In the genomic region with DNA sequence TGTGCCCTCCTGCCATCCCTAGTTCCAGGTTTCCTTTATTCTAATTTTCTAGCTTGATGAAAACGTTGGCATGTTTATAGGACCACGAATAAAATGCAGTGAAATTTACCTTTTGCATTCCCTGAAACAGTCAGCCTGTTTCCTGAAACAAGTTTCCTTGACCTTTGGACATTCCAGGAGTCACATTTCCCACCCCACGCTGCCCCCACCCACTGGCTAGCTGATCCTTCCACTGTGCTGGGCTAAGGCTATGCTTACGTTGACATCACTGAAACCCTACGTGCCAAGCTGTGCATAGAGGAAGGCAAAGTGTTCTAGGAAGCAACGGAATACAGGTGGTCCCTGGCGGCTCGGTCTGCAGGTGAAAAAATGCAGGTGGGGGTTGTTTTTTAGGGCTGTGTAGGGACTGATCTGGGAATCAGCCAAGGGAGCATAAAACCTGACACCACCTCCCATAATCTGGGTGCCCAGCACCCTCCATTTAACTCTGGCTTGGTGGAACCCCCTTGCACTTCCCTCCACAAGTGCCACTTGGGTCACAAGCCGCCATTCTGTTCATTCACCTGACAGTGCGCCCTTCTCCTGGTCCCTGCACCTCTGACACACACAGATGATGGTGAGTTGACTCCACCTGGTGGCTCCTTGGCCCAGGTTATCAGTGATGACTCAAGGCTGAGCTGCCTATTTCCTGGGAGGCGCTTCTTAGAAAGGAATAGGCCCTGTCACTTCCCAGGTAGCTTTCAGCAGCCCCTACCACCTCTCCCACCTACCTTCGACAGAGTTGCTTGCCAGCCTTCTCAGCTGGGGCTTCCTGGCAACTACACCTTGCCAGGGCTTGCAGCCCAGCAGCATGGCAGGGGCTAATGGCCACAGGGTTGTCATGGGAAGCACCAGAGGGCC, we compare ENCODE assay signal across 8 cellular contexts.
DNase-seq lines count a peak whose midpoint lies in the region; ATAC-seq and TF ChIP-seq lines count a peak whose summit lies in the region.

No MANE protein-coding gene starts in this region.

- H3K4me1 ChIP-seq in mucosa of rectum (ENCODE audit: control insufficient read depth in 2 of 2, insufficient read depth in 2 of 2, low read length in 2 of 2) (peaks cover 3 to 13% of the 10 kb centered on the region in 2 donors), mesenchymal stem cell (ENCODE audit: control insufficient read depth, insufficient read depth, low read depth, low read length) (no peaks in the 10 kb centered on the region), ovary (ENCODE audit: insufficient read depth) (no peaks in the 10 kb centered on the region)

- no peak overlapping the region for H3K4me2 ChIP-seq in mesenchymal stem cell (ENCODE audit: low read length, poor library complexity, severe bottlenecking)

- no peak overlapping the region for H2BK120ac ChIP-seq in mesenchymal stem cell (ENCODE audit: low read depth, low read length)

- H3K9me3 ChIP-seq in mucosa of rectum (ENCODE audit: control insufficient read depth in 2 of 2, low read length in 2 of 2) (no peaks in the 10 kb centered on the region), mesenchymal stem cell (ENCODE audit: control insufficient read depth, low read length) (peaks cover 22% of the 10 kb centered on the region), ovary (no peaks in the 10 kb centered on the region)

- no peak for TF ChIP-seq POLR2A in ovary (IDR thresholded peaks at IDR 0.05)

- H3K4me3 ChIP-seq in AG09309 (ENCODE audit: control insufficient read depth, low read depth, low read length) = no peak overlapping the region
- no peak overlapping the region for H3K4me3 ChIP-seq in Jurkat, Clone E6-1 (ENCODE audit: low read length)
- H3K4me3 ChIP-seq in mucosa of rectum (ENCODE audit: low read length in 2 of 2) = peak overlapping the region; percentile 28 to 47
- no peak overlapping the region for H3K4me3 ChIP-seq in mesenchymal stem cell (ENCODE audit: insufficient read depth in 1 of 2, low read depth in 1 of 2, low read length in 2 of 2)
- no peak overlapping the region for H3K4me3 ChIP-seq in ovary

- no peak overlapping the region for H3K4me3 Mint-ChIP-seq in activated T-cell treated with anti-CD3 and anti-CD28 coated beads, Interleukin-2, amount 50 U/mL, for 72 hours

- no peak overlapping the region for H2BK12ac ChIP-seq in mesenchymal stem cell (ENCODE audit: low read length in 2 of 2)

- WGBS in mesenchymal stem cell = 71% methylated on average over 10 of the region's 12 CpGs
- 56 to 59% (median 58%) methylated on average over 12 of the region's 12 CpGs for WGBS in ovary, 3 donors

- H3K27me3 Mint-ChIP-seq in activated T-cell treated with anti-CD3 and anti-CD28 coated beads, Interleukin-2, amount 50 U/mL, for 72 hours (ENCODE audit: low read depth) = no peaks in the 10 kb centered on the region

- no peaks in the 10 kb centered on the region for H3K36me3 Mint-ChIP-seq in activated T-cell treated with anti-CD3 and anti-CD28 coated beads, Interleukin-2, amount 50 U/mL, for 72 hours (ENCODE audit: insufficient read depth in 2 of 2)

- H2AK5ac ChIP-seq in mesenchymal stem cell (ENCODE audit: low read length, severe bottlenecking) = no peak overlapping the region

- no peaks in the 10 kb centered on the region for H3K79me1 ChIP-seq in mesenchymal stem cell (replicated peaks; ENCODE audit: low read length, poor library complexity, severe bottlenecking)

- peak; percentile 14 for TF ChIP-seq CTCF in AG09309 (IDR thresholded peaks at IDR 0.05; ENCODE audit: control insufficient read depth, insufficient read depth, low read depth, low read length, missing control alignments)
- no peak for TF ChIP-seq CTCF in ovary (IDR thresholded peaks at IDR 0.05)

- H3K4ac ChIP-seq in mesenchymal stem cell (ENCODE audit: low read depth in 1 of 2, low read length in 2 of 2) = no peak overlapping the region

- H3K27ac Mint-ChIP-seq in activated T-cell treated with anti-CD3 and anti-CD28 coated beads, Interleukin-2, amount 50 U/mL, for 72 hours = no peak overlapping the region

- no peak for TF ChIP-seq EP300 in ovary (IDR thresholded peaks at IDR 0.05)

- H3K18ac ChIP-seq in mesenchymal stem cell (ENCODE audit: low read depth in 1 of 2, low read length in 2 of 2) = no peak overlapping the region

- peak overlapping the region in 1 of 2 donors; percentile 10 for H3K9ac ChIP-seq in mucosa of rectum (ENCODE audit: low read depth in 1 of 2, low read length in 2 of 2)
- H3K9ac ChIP-seq in mesenchymal stem cell (ENCODE audit: low read length) = no peak overlapping the region

- intact Hi-C loops in ovary (cut with DNase I) = no loop called here

- no peaks in the 10 kb centered on the region for H3K36me3 ChIP-seq in mucosa of rectum (ENCODE audit: control insufficient read depth in 2 of 2, insufficient read depth in 2 of 2, low read length in 2 of 2)
- no peaks in the 10 kb centered on the region for H3K36me3 ChIP-seq in mesenchymal stem cell (ENCODE audit: control insufficient read depth in 1 of 2, insufficient read depth in 2 of 2, low read depth in 1 of 2, low read length in 2 of 2)
- H3K36me3 ChIP-seq in ovary = no peaks in the 10 kb centered on the region

- H4K8ac ChIP-seq in mesenchymal stem cell (ENCODE audit: low read length) = no peak overlapping the region

- H3K9me3 Mint-ChIP-seq in activated T-cell treated with anti-CD3 and anti-CD28 coated beads, Interleukin-2, amount 50 U/mL, for 72 hours = no peaks in the 10 kb centered on the region

- DNase-seq in AG09309 (ENCODE audit: low read depth) (no peak), AML-193 (lab: John Stamatoyannopoulos, UW) (no peak), mesenchymal stem cell (no peak), ovary (no peak)
- DNase-seq in Jurkat, Clone E6-1 (ENCODE audit: low read depth, low spot score) = peak; percentile 16
- DNase-seq in activated T-cell treated with anti-CD3 and anti-CD28 coated beads, Interleukin-2, amount 50 U/mL, for 72 hours = peak; percentile 38

- no peak overlapping the region for H2AFZ ChIP-seq in mesenchymal stem cell (ENCODE audit: low read depth, low read length)

- H3K27me3 ChIP-seq in mucosa of rectum (ENCODE audit: control insufficient read depth in 2 of 2, insufficient read depth in 2 of 2, low read length in 2 of 2) (no peaks in the 10 kb centered on the region), mesenchymal stem cell (ENCODE audit: control insufficient read depth in 1 of 2, insufficient read depth in 1 of 2, low read length in 2 of 2) (peaks cover 3 to 17% of the 10 kb centered on the region in 2 experiments), ovary (no peaks in the 10 kb centered on the region)

- no peak overlapping the region for H3K23ac ChIP-seq in mesenchymal stem cell (ENCODE audit: low read length in 2 of 2)

- ATAC-seq in GM18511 (IDR thresholded peaks at IDR 0.05; ENCODE audit: unreplicated experiment) = peak; percentile 74
- peak; percentile 74 to 81 for ATAC-seq in activated T-cell treated with anti-CD3 and anti-CD28 coated beads, Interleukin-2, amount 50 U/mL, for 72 hours (replicated peaks in 1 of 2)

- H4K91ac ChIP-seq in mesenchymal stem cell (ENCODE audit: low read length) = no peak overlapping the region

- peaks cover 10% of the 10 kb centered on the region for H3K4me1 Mint-ChIP-seq in activated T-cell treated with anti-CD3 and anti-CD28 coated beads, Interleukin-2, amount 50 U/mL, for 72 hours (ENCODE audit: low read depth)

- H3K27ac ChIP-seq in mucosa of rectum (ENCODE audit: low read depth in 2 of 2, low read length in 2 of 2) (peak overlapping the region in 1 of 2 donors; percentile 43), mesenchymal stem cell (ENCODE audit: low read length, poor library complexity, severe bottlenecking) (no peak overlapping the region), ovary (no peak overlapping the region)

- H3K14ac ChIP-seq in mesenchymal stem cell (ENCODE audit: low read length in 2 of 2) = no peak overlapping the region

- H2BK15ac ChIP-seq in mesenchymal stem cell (ENCODE audit: low read depth, poor library complexity, severe bottlenecking) = no peak overlapping the region

- H2BK5ac ChIP-seq in mesenchymal stem cell (ENCODE audit: low read depth, low read length, poor library complexity, severe bottlenecking) = no peak overlapping the region

Comparison
In these comparisons a context has a peak if more than half of its experiments do, and no peak if none do; other contexts are left out.
1. DNase-seq: peak in Jurkat, Clone E6-1 (single experiment) and activated T-cell treated with anti-CD3 and anti-CD28 coated beads, Interleukin-2, amount 50 U/mL, for 72 hours (2 of 2); none in AG09309 (single experiment), AML-193 (0 of 2), mesenchymal stem cell (single experiment) and ovary (0 of 5).
2. H3K4me3 ChIP-seq: peak in mucosa of rectum (2 of 2); none in AG09309 (single experiment), Jurkat, Clone E6-1 (single experiment), mesenchymal stem cell (0 of 2) and ovary (single experiment).